Comparison of ENCODE assay signal across 1 cellular context in genomic region chr1:154726443-154726842, GRCh38.
TF ChIP-seq lines count a peak whose summit lies in the region.

No MANE protein-coding gene starts in this region.

TF ChIP-seq in SK-N-SH, 30 proteins besides CTCF, POLR2A, EP300 and RAD21 (continued from another document):
- no peak for TF ChIP-seq REST (IDR thresholded peaks at IDR 0.05; ENCODE audit: low read depth, low read length)
- no peak for TF ChIP-seq SIN3A (IDR thresholded peaks at IDR 0.05; ENCODE audit: borderline replicate concordance, low read depth, low read length)
- no peak for TF ChIP-seq IRF3 (IDR thresholded peaks at IDR 0.05; ENCODE audit: low read depth, low read length)
- TF ChIP-seq NFIC (IDR thresholded peaks at IDR 0.05; ENCODE audit: borderline replicate concordance), result no peak
- no peak for TF ChIP-seq RXRA (IDR thresholded peaks at IDR 0.05; ENCODE audit: borderline replicate concordance, low read depth)
- no peak for TF ChIP-seq GABPA (IDR thresholded peaks at IDR 0.05; ENCODE audit: low read depth)
- no peak for TF ChIP-seq MEF2A (IDR thresholded peaks at IDR 0.05; ENCODE audit: borderline replicate concordance, low read depth)
- TF ChIP-seq MAX (IDR thresholded peaks at IDR 0.05; ENCODE audit: low read depth), result no peak
- TF ChIP-seq FOSL2 (IDR thresholded peaks at IDR 0.05; ENCODE audit: borderline replicate concordance, low read depth), result no peak
- no peak for TF ChIP-seq TAF1 (IDR thresholded peaks at IDR 0.05; ENCODE audit: borderline replicate concordance, low read depth, low read length)
- no peak for TF ChIP-seq MXI1 (IDR thresholded peaks at IDR 0.05; ENCODE audit: low read depth, low read length)
- no peak for TF ChIP-seq GATA2 (CRISPR knock-in tag; IDR thresholded peaks at IDR 0.05)
TF ChIP-seq in SK-N-SH: peak in this region for 0.
